ENCODE assay signal across 8 cellular contexts in genomic region chr19:40797963-40798222, GRCh38. TPM values are rescaled to one million over a fixed set of nuclear protein-coding genes. Genes with fewer than 3 reads are reported as not detected.
DNase-seq lines count a peak whose midpoint lies in the region; ATAC-seq and TF ChIP-seq lines count a peak whose summit lies in the region.

No MANE protein-coding gene starts in this region.

- H3K23ac ChIP-seq in H9 (ENCODE audit: insufficient read length, low read depth, low read length) = no peak overlapping the region

- TF ChIP-seq POLR2A in spleen (IDR thresholded peaks at IDR 0.05) = no peak

- no peak overlapping the region for H2BK12ac ChIP-seq in H9 (ENCODE audit: insufficient read length, low read depth, low read length)

- H2BK120ac ChIP-seq in H9 (ENCODE audit: low read depth, low read length, poor library complexity, severe bottlenecking) = no peak overlapping the region

- no peak overlapping the region for H2BK20ac ChIP-seq in H9 (ENCODE audit: low read depth, low read length, poor library complexity, severe bottlenecking)

- H3K4me1 Mint-ChIP-seq in H9 (peaks cover 22 to 33% of the 10 kb centered on the region in 2 experiments), activated B cell treated with CpG ODN at 0.5 μM for 24 hours (peaks cover 59% of the 10 kb centered on the region)

- H3K9me3 ChIP-seq in H9 (ENCODE audit: control insufficient read depth, low read depth, low read length) (no peaks in the 10 kb centered on the region), right cardiac atrium (ENCODE audit: control insufficient read depth, low read length) (no peaks in the 10 kb centered on the region), spleen (no peaks in the 10 kb centered on the region)

- H3K36me3 ChIP-seq in spleen = peaks cover 0 to 62% (median 16%) of the 10 kb centered on the region in 6 donors

- H3K79me2 ChIP-seq in H9 (ENCODE audit: insufficient read depth, low read length) = peaks cover 22% of the 10 kb centered on the region; the same call in 1 of the 2 replicates

- no peak for TF ChIP-seq CTCF in H9 (conservative IDR thresholded peaks at IDR 0.05)
- no peak for TF ChIP-seq CTCF in activated B cell treated with CpG ODN at 0.5 μM for 24 hours (IDR thresholded peaks at IDR 0.05)
- TF ChIP-seq CTCF in spleen (IDR thresholded peaks at IDR 0.05 in 8 of 11, conservative IDR thresholded peaks at IDR 0.05 in 3 of 11) = no peak

- H4K5ac ChIP-seq in H9 (ENCODE audit: insufficient read length, low read depth, low read length) = no peak overlapping the region

- no peak overlapping the region for H3K14ac ChIP-seq in H9 (ENCODE audit: insufficient read depth, low read length)

- H3K4me3 Mint-ChIP-seq in H9 = peak overlapping the region; percentile 93 to 96
- peak overlapping the region; percentile 95 for H3K4me3 Mint-ChIP-seq in activated B cell treated with CpG ODN at 0.5 μM for 24 hours

- no peak overlapping the region for H3T11ph ChIP-seq in H9 (ENCODE audit: low read length)

- POLR2A ChIA-PET in activated B cell treated with CpG ODN at 0.5 μM for 24 hours (lab: Charles Lee) = interaction anchor here (0.6 to 9.6 kb wide), 9 partner anchors 11 to 135 kb away, joined by 4 to 287 read pairs (median 10); partner anchors contain the start of genes ACTMAP, COQ8B, ITPKC and MIA

- H4K91ac ChIP-seq in H9 (ENCODE audit: insufficient read length, low read depth, low read length) = no peak overlapping the region

- H3K4me1 ChIP-seq in H9 (ENCODE audit: insufficient read depth, low read length) = peaks cover 2% of the 10 kb centered on the region; the same call in 1 of the 2 replicates
- H3K4me1 ChIP-seq in right cardiac atrium (ENCODE audit: control insufficient read depth, insufficient read depth, low read length) = peaks cover 21% of the 10 kb centered on the region
- peaks cover 28 to 58% (median 41%) of the 10 kb centered on the region in 6 donors for H3K4me1 ChIP-seq in spleen

- no peak overlapping the region for H2AK5ac ChIP-seq in H9 (ENCODE audit: insufficient read length, low read length)

- DNase-seq in H9 (no peak), activated B cell treated with CpG ODN at 0.5 μM for 24 hours (no peak), right cardiac atrium (no peak), spleen (no peak), DMS53 (lab: John Stamatoyannopoulos, UW) (no peak), DMS 273 (lab: John Stamatoyannopoulos, UW; ENCODE audit: unreplicated experiment) (no peak)

- H3K9me3 Mint-ChIP-seq in H9 (no peaks in the 10 kb centered on the region), activated B cell treated with CpG ODN at 0.5 μM for 24 hours (no peaks in the 10 kb centered on the region)

- H3K27ac ChIP-seq in H9 (ENCODE audit: insufficient read length, low read depth, low read length) (peak overlapping the region; percentile 51), right cardiac atrium (ENCODE audit: low read length) (peak overlapping the region; percentile 85), spleen (peak overlapping the region; percentile 86 to 99 (median 93))

- H3K4me2 ChIP-seq in H9 (ENCODE audit: insufficient read depth, insufficient read length, low read length) = peak overlapping the region; percentile 59

- H2BK15ac ChIP-seq in H9 (ENCODE audit: low read depth, low read length) = no peak overlapping the region

- no peak overlapping the region for H3K4ac ChIP-seq in H9 (ENCODE audit: low read depth, low read length)

- no CpG with 5 or more reads among the region's 4 CpGs for WGBS in H9 (ENCODE audit: extremely low coverage, insufficient read length, low lambda C conversion rate)
- WGBS in right cardiac atrium = 60% methylated on average over 4 of the region's 4 CpGs
- WGBS in spleen, 5 donors = 43 to 53% (median 45%) methylated on average over 4 of the region's 4 CpGs

- peak overlapping the region; percentile 97 to 99 (median 98); a peak in 6 of 7 replicates for H3K27ac Mint-ChIP-seq in H9
- H3K27ac Mint-ChIP-seq in activated B cell treated with CpG ODN at 0.5 μM for 24 hours = peak overlapping the region; percentile 99

- H4K8ac ChIP-seq in H9 (replicated peaks; ENCODE audit: insufficient read length, low read depth, low read length) = no peak overlapping the region

- H3K23me2 ChIP-seq in H9 (ENCODE audit: insufficient read length, low read depth, low read length, poor library complexity, severe bottlenecking) = peaks cover 9% of the 10 kb centered on the region

- H3K27me3 Mint-ChIP-seq in H9 (ENCODE audit: low read depth) (no peaks in the 10 kb centered on the region; the same call in 1 of the 2 replicates), activated B cell treated with CpG ODN at 0.5 μM for 24 hours (no peaks in the 10 kb centered on the region)

- CTCF ChIA-PET in activated B cell treated with CpG ODN at 0.5 μM for 24 hours (lab: Charles Lee) = interaction anchor here (1.0 to 3.0 kb wide), 3 partner anchors 9 to 76 kb away, joined by 3 to 18 read pairs (median 6); partner anchors contain the start of gene RAB4B

- H3K9ac ChIP-seq in H9 (ENCODE audit: extremely low read depth, insufficient read length, low read length) = no peak overlapping the region

- peak overlapping the region; percentile 45 for H3K18ac ChIP-seq in H9 (ENCODE audit: insufficient read length, low read depth, low read length)

- H4K20me1 ChIP-seq in H9 (ENCODE audit: control insufficient read depth, insufficient read depth, insufficient read length) = peaks cover 2% of the 10 kb centered on the region

- H3K36me3 Mint-ChIP-seq in H9 (ENCODE audit: insufficient read depth in 1 of 3, low read depth in 3 of 3) (peaks cover 8 to 29% (median 27%) of the 10 kb centered on the region in 3 experiments; a peak in 6 of 7 replicates), activated B cell treated with CpG ODN at 0.5 μM for 24 hours (ENCODE audit: low read depth) (peaks cover 59% of the 10 kb centered on the region)

- ATAC-seq in activated B cell treated with CpG ODN at 0.5 μM for 24 hours (ENCODE audit: low read depth) (no peak), right cardiac atrium (no peak), GM19035 (IDR thresholded peaks at IDR 0.05; ENCODE audit: unreplicated experiment) (no peak), GM18519 (IDR thresholded peaks at IDR 0.05; ENCODE audit: low FRiP score, unreplicated experiment) (no peak)

- intact Hi-C loops in activated B cell treated with CpG ODN at 0.5 μM for 24 hours (cut with micrococcal nuclease) (loop anchor here (1.0 to 5.0 kb wide), 8 partner anchors 9 to 465 kb away; partner anchors contain the start of genes COQ8B, NUMBL, SERTAD3 and SNRPA), right cardiac atrium (cut with DNase I) (no loop called here), spleen (cut with DNase I; ENCODE audit: low total_unique reads) (no loop called here)

- no peak overlapping the region for H2AFZ ChIP-seq in H9 (ENCODE audit: low read length)

- H3K4me3 ChIP-seq in right cardiac atrium (ENCODE audit: low read length) (no peak overlapping the region), spleen (peak overlapping the region; percentile 24 to 96 (median 45))

- no peak overlapping the region for H3K56ac ChIP-seq in H9 (ENCODE audit: insufficient read length, low read depth, low read length)

- H3K27me3 ChIP-seq in H9 (ENCODE audit: insufficient read depth, low read length) (no peaks in the 10 kb centered on the region), right cardiac atrium (ENCODE audit: control insufficient read depth, insufficient read depth) (no peaks in the 10 kb centered on the region), spleen (replicated peaks in 1 of 7) (no peaks in the 10 kb centered on the region)

- H3K79me1 ChIP-seq in H9 (ENCODE audit: insufficient read depth, low read depth, low read length, poor library complexity, severe bottlenecking) = peaks cover 4% of the 10 kb centered on the region

- no peak overlapping the region for H2BK5ac ChIP-seq in H9 (ENCODE audit: insufficient read length, low read length)

RNA-seq across cellular contexts. Expression of gene EGLN2, which starts 1.1 kb away (rescaled TPM):
- total RNA-seq in H9 (2021) (126 and 131 TPM in 2 replicates), activated B cell treated with CpG ODN at 0.5 μM for 24 hours (136 and 147 TPM in 2 replicates), right cardiac atrium (10 to 100 TPM; 55.9 to 75.2 (median 58.1) TPM), spleen (100 to 1,000 TPM; 136 to 198 (median 156) TPM)
- polyA plus RNA-seq in right cardiac atrium (52.3 TPM), spleen (100 to 1,000 TPM; 109 to 238 (median 188) TPM)

RNA-seq across cellular contexts. Expression of gene RAB4B, which starts 19.8 kb away (rescaled TPM):
- total RNA-seq in H9 (2021) (22.6 and 26.8 TPM in 2 replicates), activated B cell treated with CpG ODN at 0.5 μM for 24 hours (90.6 and 98.1 TPM in 2 replicates), right cardiac atrium (10 to 100 TPM; 14.4 to 17.0 (median 15.2) TPM), spleen (10 to 100 TPM; 36.8 to 69.8 (median 53.0) TPM)
- polyA plus RNA-seq in right cardiac atrium (25.3 TPM), spleen (10 to 100 TPM; 78.5 to 95.3 (median 82.2) TPM)

RNA-seq across cellular contexts. Expression of gene MIA, which starts 22.6 kb away (rescaled TPM):
- total RNA-seq in H9 (2021) (not detected in 2 replicates), activated B cell treated with CpG ODN at 0.5 μM for 24 hours (1.1 and 1.4 TPM in 2 replicates), right cardiac atrium (1 to 10 TPM in 3 of 4 donors, under 1 TPM in 1; 0.71 to 3.1 (median 1.5) TPM), spleen (1 to 10 TPM in 1 of 7 donors, not detected in 6; 1.5 TPM)
- polyA plus RNA-seq in right cardiac atrium (3.7 TPM), spleen (10 to 100 TPM in 1 of 3 donors, 1 to 10 TPM in 2; 4.5 to 14.2 (median 7.0) TPM)

RNA-seq across cellular contexts. Expression of gene SNRPA, which starts 46.9 kb away (rescaled TPM):
- total RNA-seq in H9 (2021) (199 and 225 TPM in 2 replicates), activated B cell treated with CpG ODN at 0.5 μM for 24 hours (138 TPM in 2 replicates), right cardiac atrium (10 to 100 TPM; 32.3 to 44.9 (median 39.5) TPM), spleen (10 to 100 TPM; 52.9 to 76.9 (median 64.0) TPM)
- polyA plus RNA-seq in right cardiac atrium (27.0 TPM), spleen (10 to 100 TPM; 62.7 to 69.2 (median 67.4) TPM)

RNA-seq across cellular contexts. Expression of gene ACTMAP, which starts 47.6 kb away (rescaled TPM):
- total RNA-seq in H9 (2021) = 27.7 and 31.5 TPM in 2 replicates
- 8.5 and 12.7 TPM in 2 replicates for total RNA-seq in activated B cell treated with CpG ODN at 0.5 μM for 24 hours
- 1 to 10 TPM; 4.5 to 6.1 (median 5.1) TPM for total RNA-seq in right cardiac atrium
- polyA plus RNA-seq in right cardiac atrium = 5.1 TPM
- 10 to 100 TPM in 3 of 7 donors, 1 to 10 TPM in 4; 6.0 to 16.2 (median 9.8) TPM for total RNA-seq in spleen
- 1 to 10 TPM; 5.2 to 6.8 (median 5.9) TPM for polyA plus RNA-seq in spleen
